In genomic region chr4:159355456-159355855, GRCh38 we compare ENCODE assay signal across 28 cellular contexts.
"Had no signal": no experiment of that assay in that cellular context is flagged by ENCODE, and none has a peak within 500 bp of the region (broad histone marks: within the 10 kb centered on the region; RNA-seq: fewer than 3 reads in every experiment).

No MANE protein-coding gene starts in this region.

- H3K4me3 ChIP-seq: adrenal gland, ascending aorta, breast epithelium, coronary artery, esophagus squamous epithelium, heart right ventricle had no signal

- H3K27ac ChIP-seq: adrenal gland, ascending aorta, breast epithelium, coronary artery, epithelial cell of prostate, esophagus squamous epithelium had no signal

- H3K9me3 ChIP-seq: adrenal gland, ascending aorta, breast epithelium, esophagus squamous epithelium, heart right ventricle had no signal

- H3K4me1 ChIP-seq: adrenal gland, breast epithelium had no signal

- H3K36me3 ChIP-seq: breast epithelium had no signal

- H3K27me3 ChIP-seq: adrenal gland, ascending aorta, breast epithelium, esophagus squamous epithelium, heart right ventricle had no signal

- DNase-seq: activated CD4-positive, alpha-beta memory T cell treated with anti-CD3 and anti-CD28 coated beads for 36 hours; activated CD4-positive, alpha-beta T cell treated with anti-CD3 and anti-CD28 coated beads for 36 hours; activated CD4-positive, alpha-beta T cell treated with anti-CD3 and anti-CD28 coated beads, Interleukin-2, amount 10 ng/mL, durations not matched to agents 24 days and 14 days; activated CD4-positive, CD25-positive, alpha-beta regulatory T cell; activated CD4-positive, CD25-positive, alpha-beta regulatory T cell treated with anti-CD3 and anti-CD28 coated beads, Interleukin-2, amount 50 U/mL, for 72 hours; activated CD8-positive, alpha-beta memory T cell treated with anti-CD3 and anti-CD28 coated beads, Interleukin-2, amount 10 ng/mL, durations not matched to agents 7 days and 5 days; activated CD8-positive, alpha-beta memory T cell treated with anti-CD3 and anti-CD28 coated beads, Interleukin-2, amount 50 U/mL, for 4 hours; activated CD8-positive, alpha-beta T cell treated with anti-CD3 and anti-CD28 coated beads, Interleukin-2, amount 10 ng/mL, durations not matched to agents 7 days and 5 days; activated effector memory CD4-positive, alpha-beta T cell treated with anti-CD3 and anti-CD28 coated beads, Interleukin-2, amount 50 U/mL, for 16 hours; activated naive CD4-positive, alpha-beta T cell treated with anti-CD3 and anti-CD28 coated beads for 36 hours; activated naive CD8-positive, alpha-beta T cell treated with anti-CD3 and anti-CD28 coated beads for 36 hours; activated naive CD8-positive, alpha-beta T cell treated with anti-CD3 and anti-CD28 coated beads, Interleukin-2, amount 50 U/mL, for 24 hours; activated T-cell treated with anti-CD3 and anti-CD28 coated beads, Interleukin-2, amount 50 U/mL, for 1 hour; activated T-cell treated with anti-CD3 and anti-CD28 coated beads, Interleukin-2, amount 50 U/mL, for 48 hours; adrenal gland; effector CD4-positive, alpha-beta T cell; effector memory CD8-positive, alpha-beta T cell; esophagus squamous epithelium; foreskin fibroblast; glutamatergic neuron; heart right ventricle; T-helper 1 cell; T-helper 17 cell; T1000 had no signal
